Comparison of ENCODE assay signal across 18 cellular contexts in the genomic region with DNA sequence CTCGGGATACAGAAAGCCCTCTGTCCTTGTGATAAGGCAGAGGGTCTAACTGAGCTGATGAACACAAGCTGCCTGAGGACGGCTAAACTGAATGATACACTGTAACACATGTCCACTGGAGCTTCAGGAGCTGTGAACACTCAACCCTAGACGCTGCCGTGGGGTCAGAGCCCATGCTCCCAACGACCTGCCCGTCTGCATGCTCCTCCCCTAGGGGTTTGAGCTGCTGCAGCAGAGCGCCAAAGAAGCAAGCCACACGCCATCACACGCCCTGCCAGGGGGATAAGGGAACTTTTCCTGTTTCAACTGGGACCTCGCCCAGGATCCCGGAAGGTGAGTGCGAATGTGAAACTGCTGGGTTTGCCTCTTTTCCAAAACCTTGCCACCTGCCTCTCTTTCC.
DNase-seq lines count a peak whose midpoint lies in the region; ATAC-seq, FAIRE-seq and TF ChIP-seq lines count a peak whose summit lies in the region.
"Had no signal": no experiment of that assay in that cellular context is flagged by ENCODE, and none has a peak within 500 bp of the region (broad histone marks: within the 10 kb centered on the region; RNA-seq: fewer than 3 reads in every experiment).

No MANE protein-coding gene starts in this region.

- H3K4ac ChIP-seq in H1 (replicated peaks; ENCODE audit: insufficient read length, low read depth, low read length), result no peak overlapping the region

- intact Hi-C loops in testis (cut with DNase I; ENCODE audit: low total_unique reads), result no loop called here
- intact Hi-C loops in posterior vena cava (cut with DNase I), result no loop called here

- no peaks in the 10 kb centered on the region; a peak in 4 of 7 replicates for H3K4me1 ChIP-seq in H1 (replicated peaks in 1 of 4; ENCODE audit: control insufficient read depth in 3 of 4, insufficient read depth in 4 of 4, low read length in 3 of 4)
- no peaks in the 10 kb centered on the region for H3K4me1 ChIP-seq in keratinocyte (ENCODE audit: control insufficient read depth, extremely low read depth, insufficient read depth, low read length)
- no peaks in the 10 kb centered on the region for H3K4me1 ChIP-seq in testis

- TF ChIP-seq EP300 in H1 (IDR thresholded peaks at IDR 0.05; ENCODE audit: borderline replicate concordance in 1 of 2, low read depth in 2 of 2, low read length in 2 of 2), result no peak

- no peaks in the 10 kb centered on the region; a peak in 1 of 4 replicates for H3K9me3 ChIP-seq in H1 (ENCODE audit: insufficient read depth in 2 of 2, low read depth in 1 of 2, low read length in 1 of 2)
- no peaks in the 10 kb centered on the region for H3K9me3 ChIP-seq in keratinocyte (ENCODE audit: control insufficient read depth, low read depth, low read length)
- no peaks in the 10 kb centered on the region for H3K9me3 ChIP-seq in testis

- H3K14ac ChIP-seq in H1 (ENCODE audit: insufficient read length), result no peak overlapping the region

- POLR2A ChIA-PET in H1 (lab: Charles Lee; ENCODE audit: partially characterized antibody), result no interaction called here

- H2BK20ac ChIP-seq in H1 (ENCODE audit: low read length), result 0 out of 2 replicates have a peak overlapping the region, but pooled peaks have one; percentile 9

- no peak overlapping the region for H4K5ac ChIP-seq in H1 (ENCODE audit: insufficient read length, low read depth, low read length)

- CTCF ChIA-PET in H1 (lab: Charles Lee; ENCODE audit: partially characterized antibody), result no interaction called here

- no peak overlapping the region for H2BK5ac ChIP-seq in H1 (ENCODE audit: low read depth, low read length)

- FAIRE-seq in H1 (lab: Jason Lieb, UNC) (no peak), keratinocyte (lab: Jason Lieb, UNC) (no peak)
- FAIRE-seq: GM12878, GM19239 had no signal

- H2BK15ac ChIP-seq in H1 (ENCODE audit: low read length), result no peak overlapping the region; the same call in 1 of the 2 replicates

- H4K8ac ChIP-seq in H1 (ENCODE audit: extremely low read depth, insufficient read depth, low read length), result no peak overlapping the region; the same call in 1 of the 2 replicates

- TF ChIP-seq CTCF in H1 (IDR thresholded peaks at IDR 0.05; ENCODE audit: control extremely low read depth in 1 of 3, insufficient read depth in 1 of 3, low read depth in 1 of 3, low read length in 3 of 3), result no peak
- no peak for TF ChIP-seq CTCF in keratinocyte (optimal IDR thresholded peaks at IDR 0.05 in 1 of 3, IDR thresholded peaks at IDR 0.05 in 1 of 3, conservative IDR thresholded peaks at IDR 0.05 in 1 of 3; ENCODE audit: extremely low read depth in 1 of 3, insufficient read depth in 2 of 3, low read length in 3 of 3)
- no peak for TF ChIP-seq CTCF in testis (IDR thresholded peaks at IDR 0.05)

- H3K56ac ChIP-seq in H1 (replicated peaks; ENCODE audit: insufficient read length, low read depth, low read length), result no peak overlapping the region

- TF ChIP-seq POLR2A in H1 (IDR thresholded peaks at IDR 0.05; ENCODE audit: control extremely low read depth in 1 of 2, low read depth in 2 of 2, low read length in 2 of 2) (no peak), testis (IDR thresholded peaks at IDR 0.05) (no peak)

- no peaks in the 10 kb centered on the region for H3K23me2 ChIP-seq in H1 (ENCODE audit: low read depth, low read length)

- no peak overlapping the region for H3K18ac ChIP-seq in H1 (ENCODE audit: extremely low read depth, low read length)

- H2AFZ ChIP-seq in H1 (ENCODE audit: low read length) (peak overlapping the region; percentile 76; the same call in 1 of the 2 replicates), keratinocyte (ENCODE audit: control insufficient read depth, low read length) (peak overlapping the region; percentile 80)

- H4K20me1 ChIP-seq in H1 (replicated peaks in 1 of 2; ENCODE audit: control insufficient read depth in 1 of 2, insufficient read depth in 2 of 2, low read length in 2 of 2), result no peaks in the 10 kb centered on the region
- H4K20me1 ChIP-seq in keratinocyte (ENCODE audit: control insufficient read depth, extremely low read depth, insufficient read depth, low read length), result no peaks in the 10 kb centered on the region

- no peaks in the 10 kb centered on the region for H3K79me1 ChIP-seq in H1 (ENCODE audit: low read depth, low read length)

- H3K23ac ChIP-seq in H1 (ENCODE audit: insufficient read length), result no peak overlapping the region

- no peaks in the 10 kb centered on the region for H3K9me1 ChIP-seq in keratinocyte (ENCODE audit: control insufficient read depth, extremely low read depth, insufficient read depth, low read length)

- ATAC-seq in SK-N-SH treated with all-trans-retinoic acid at 6 μM for 48 hours, result peak; percentile 37; the same call in 1 of the 3 replicates
- ATAC-seq in GM19324 (IDR thresholded peaks at IDR 0.05; ENCODE audit: low FRiP score, unreplicated experiment), result no peak
- ATAC-seq: GM12878, HCT116 had no signal

- H3K4me2 ChIP-seq in H1 (ENCODE audit: insufficient read depth in 1 of 2, low read depth in 2 of 2, low read length in 2 of 2) (no peak overlapping the region), keratinocyte (ENCODE audit: control insufficient read depth, extremely low read depth, insufficient read depth, low read depth, low read length) (peak overlapping the region; percentile 4)

- DNase-seq in H1 (ENCODE audit: low read depth in 1 of 2, low spot score in 2 of 2), result no peak
- no peak for DNase-seq in keratinocyte (ENCODE audit: low read depth, low spot score)
- DNase-seq in testis, result peak; percentile 53
- DNase-seq in NCI-H2196 treated with DMSO at 0.1 percent for 48 hours (lab: John Stamatoyannopoulos, UW; ENCODE audit: unreplicated experiment), result no peak
- no peak for DNase-seq in posterior vena cava (ENCODE audit: low spot score)
- DNase-seq in HT-29 (ENCODE audit: low spot score), result no peak
- DNase-seq: C1 segment of cervical spinal cord; Calu3; CD4-positive, alpha-beta memory T cell; COR-L47; DMS53; DMS79 treated with DMSO at 0.1 percent for 48 hours; H9 had no signal

- no peak overlapping the region for H2BK120ac ChIP-seq in H1 (replicated peaks; ENCODE audit: low read depth, low read length)

- no peak overlapping the region for H2AK5ac ChIP-seq in H1 (ENCODE audit: low read depth, low read length)

- no peak overlapping the region for H2BK12ac ChIP-seq in H1 (ENCODE audit: low read depth, low read length)

- dilution Hi-C loops in keratinocyte (cut with MboI; ENCODE audit: extremely low pct_ligation_motif_present, low sequenced_read_pairs), result no loop called here

- H3K9ac ChIP-seq in H1 (replicated peaks in 1 of 4; ENCODE audit: extremely low read depth in 1 of 4, low read depth in 3 of 4, low read length in 3 of 4) (no peak overlapping the region), keratinocyte (ENCODE audit: control insufficient read depth, extremely low read depth, insufficient read depth, low read length) (no peak overlapping the region)

- no peak overlapping the region for H4K91ac ChIP-seq in H1 (replicated peaks; ENCODE audit: insufficient read length, low read length)

- WGBS in H1 (ENCODE audit: extremely low coverage in 1 of 2, insufficient coverage in 1 of 2, insufficient read length in 1 of 2, insufficient replicate concordance in 2 of 2, low coverage in 1 of 2, low lambda C conversion rate in 2 of 2, missing lambda C conversion rate in 1 of 2), 2 experiments, result 91% methylated on average over 12 of the region's 12 CpGs; no CpG with 5 or more reads in 1 of the 2 experiments
- WGBS in testis, 2 donors, result 37 to 55% methylated on average over 12 of the region's 12 CpGs

- H3K79me2 ChIP-seq in H1 (ENCODE audit: control insufficient read depth in 1 of 2, insufficient read depth in 2 of 2, low read length in 2 of 2) (no peaks in the 10 kb centered on the region), keratinocyte (ENCODE audit: control insufficient read depth, insufficient read depth, low read length) (no peaks in the 10 kb centered on the region)

- TF ChIP-seq RAD21 in H1 (IDR thresholded peaks at IDR 0.05 in 1 of 2, conservative IDR thresholded peaks at IDR 0.05 in 1 of 2; ENCODE audit: low read depth in 2 of 2, low read length in 2 of 2), result no peak

- H3K27me3 ChIP-seq in H1 (replicated peaks in 1 of 4; ENCODE audit: control insufficient read depth in 3 of 4, extremely low read depth in 1 of 4, insufficient read depth in 3 of 4, low read length in 3 of 4) (no peaks in the 10 kb centered on the region), keratinocyte (ENCODE audit: control insufficient read depth, extremely low read depth, insufficient read depth, low read length) (no peaks in the 10 kb centered on the region), testis (no peaks in the 10 kb centered on the region)

- H3K27ac ChIP-seq in H1 (ENCODE audit: low read depth, low read length), result no peak overlapping the region
- no peak overlapping the region for H3K27ac ChIP-seq in keratinocyte (ENCODE audit: control insufficient read depth, insufficient read depth, low read length)
- H3K27ac ChIP-seq in testis, result peak overlapping the region in 1 of 2 donors; percentile 37

- H3K36me3 ChIP-seq in H1 (ENCODE audit: control insufficient read depth in 2 of 4, insufficient read depth in 4 of 4, low read length in 3 of 4) (no peaks in the 10 kb centered on the region), keratinocyte (ENCODE audit: control insufficient read depth in 2 of 2, extremely low read depth in 1 of 2, insufficient read depth in 2 of 2, low read length in 2 of 2) (no peaks in the 10 kb centered on the region), testis (ENCODE audit: low read depth, missing control alignments) (no peaks in the 10 kb centered on the region)

- H3K4me3 ChIP-seq in H1 (ENCODE audit: extremely low read depth in 1 of 4, insufficient read depth in 2 of 4, low read depth in 3 of 4, low read length in 4 of 4) (no peak overlapping the region), keratinocyte (ENCODE audit: control insufficient read depth in 2 of 3, extremely low read depth in 1 of 3, insufficient read depth in 2 of 3, low read depth in 1 of 3, low read length in 3 of 3) (no peak overlapping the region), testis (peak overlapping the region; percentile 32 to 43)
- H3K4me3 ChIP-seq: GM12878 had no signal

TF ChIP-seq in SK-N-SH treated with all-trans-retinoic acid at 6 μM for 48 hours, 23 proteins besides CTCF, POLR2A, EP300 and RAD21 (continues in another document):
- TF ChIP-seq OSR1 (CRISPR knock-in tag; IDR thresholded peaks at IDR 0.05), result no peak
- no peak for TF ChIP-seq ARNTL (CRISPR knock-in tag; IDR thresholded peaks at IDR 0.05; ENCODE audit: borderline replicate concordance, low read depth)
- no peak for TF ChIP-seq ISL1 (CRISPR knock-in tag; IDR thresholded peaks at IDR 0.05)
- TF ChIP-seq BACH2 (CRISPR knock-in tag; IDR thresholded peaks at IDR 0.05; ENCODE audit: borderline replicate concordance), result no peak

TF ChIP-seq in H1, 55 proteins besides CTCF, POLR2A, EP300 and RAD21 (continues in another document):
- no peak for TF ChIP-seq CTBP2 (IDR thresholded peaks at IDR 0.05; ENCODE audit: borderline replicate concordance, insufficient read depth, insufficient read length, low read length)
- no peak for TF ChIP-seq CHD2 (IDR thresholded peaks at IDR 0.05; ENCODE audit: low read length)
- no peak for TF ChIP-seq GTF2F1 (IDR thresholded peaks at IDR 0.05; ENCODE audit: borderline replicate concordance, low read depth, low read length)
- TF ChIP-seq JUN (IDR thresholded peaks at IDR 0.05; ENCODE audit: low read depth, low read length), result no peak
- TF ChIP-seq PHF8 (conservative IDR thresholded peaks at IDR 0.05; ENCODE audit: low read depth, low read length), result no peak

Comparison
In these comparisons a context has a peak if more than half of its experiments do, and no peak if none do; other contexts are left out.
1. H3K4me3 ChIP-seq: peak in testis (2 of 2); none in H1 (0 of 4) and keratinocyte (0 of 3).